In the genomic region with DNA sequence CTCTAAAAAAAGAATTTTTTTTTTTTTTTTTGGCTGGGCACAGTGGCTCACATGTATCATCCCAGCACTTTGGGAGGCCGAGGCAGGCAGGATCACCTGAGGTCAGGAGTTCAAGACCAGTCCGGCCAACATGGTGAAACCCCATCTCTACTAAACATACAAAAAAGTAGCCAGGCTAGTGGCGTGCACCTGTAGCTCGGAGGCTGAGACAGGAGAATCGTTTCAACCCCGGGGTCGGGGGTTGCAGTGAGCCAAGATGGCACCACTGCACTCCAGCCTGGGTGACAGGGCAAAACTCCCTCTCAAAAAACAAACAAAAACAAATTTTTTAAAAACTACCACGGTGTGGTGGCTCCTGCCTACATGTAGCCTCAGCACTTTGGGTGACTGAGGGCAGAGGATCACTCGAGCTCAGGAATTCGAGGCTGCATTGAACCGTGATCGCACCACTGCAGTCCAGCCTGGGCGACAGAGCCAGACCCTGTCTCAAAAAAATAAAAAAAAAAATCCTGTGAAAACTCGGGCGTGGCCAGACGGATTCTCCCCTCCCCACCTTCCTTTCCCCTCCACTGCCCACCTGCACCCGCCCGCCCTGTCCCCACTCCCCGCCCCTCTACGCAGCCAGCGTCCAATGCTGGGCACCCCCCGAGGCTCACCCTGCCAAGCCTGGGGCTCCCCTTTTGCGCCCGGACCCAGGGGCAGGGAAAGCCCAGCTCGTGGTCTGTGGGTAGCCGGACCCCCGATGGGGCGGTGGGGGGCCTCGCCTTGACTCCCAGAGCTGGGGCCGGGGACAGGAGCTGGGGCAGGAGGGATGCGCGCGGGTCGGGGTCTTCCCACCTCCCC, we compare ENCODE assay signal across 8 cellular contexts. TPM values are rescaled to one million over a fixed set of nuclear protein-coding genes. Genes with fewer than 3 reads are reported as not detected.
DNase-seq lines count a peak whose midpoint lies in the region; ATAC-seq lines count a peak whose summit lies in the region.

No MANE protein-coding gene starts in this region.

- H3K36me3 ChIP-seq in SJCRH30 (no peaks in the 10 kb centered on the region), esophagus (ENCODE audit: control insufficient read depth in 2 of 2, insufficient read depth in 2 of 2, low read length in 1 of 2) (peaks cover 0 to 2% of the 10 kb centered on the region in 2 donors), neuron (ENCODE audit: insufficient read depth, low read length) (no peaks in the 10 kb centered on the region)

- H3K9me3 ChIP-seq in SJCRH30 (replicated peaks) (no peaks in the 10 kb centered on the region), esophagus (ENCODE audit: control insufficient read depth in 2 of 2, insufficient read depth in 1 of 2, low read depth in 1 of 2, low read length in 1 of 2) (no peaks in the 10 kb centered on the region), neuron (ENCODE audit: low read length) (no peaks in the 10 kb centered on the region)

- H3K4me3 ChIP-seq in SJCRH30, result peak overlapping the region; percentile 96
- H3K4me3 ChIP-seq in esophagus (ENCODE audit: low read depth in 1 of 2, low read length in 2 of 2), result peak overlapping the region; percentile 65 to 67
- H3K4me3 ChIP-seq in neuron (ENCODE audit: low read length), result peak overlapping the region; percentile 96

- WGBS in esophagus, 2 donors, result 21 to 23% methylated on average over 32 to 34 of the region's 34 CpGs

- peaks cover 5% of the 10 kb centered on the region; the same call in 1 of the 2 replicates for H3K4me1 ChIP-seq in SJCRH30
- H3K4me1 ChIP-seq in esophagus (ENCODE audit: control insufficient read depth in 2 of 2, insufficient read depth in 2 of 2, low read length in 1 of 2), result peaks cover 0 to 6% of the 10 kb centered on the region in 2 donors
- H3K4me1 ChIP-seq in neuron (ENCODE audit: insufficient read depth, low read length), result peaks cover 22% of the 10 kb centered on the region

- DNase-seq in NCI-H2171 treated with DMSO at 0.1 percent for 48 hours (lab: John Stamatoyannopoulos, UW), result peak; percentile 9
- DNase-seq in NCI-H2171 (lab: John Stamatoyannopoulos, UW), result no peak
- DNase-seq in SJCRH30, result no peak
- no peak for DNase-seq in NCI-H2107 (lab: John Stamatoyannopoulos, UW)
- DNase-seq in inferior parietal cortex (ENCODE audit: extremely low spot score), result no peak

- H3K27me3 ChIP-seq in SJCRH30 (no peaks in the 10 kb centered on the region), esophagus (ENCODE audit: control insufficient read depth in 1 of 2, insufficient read depth in 2 of 2, low read length in 2 of 2) (no peaks in the 10 kb centered on the region), neuron (ENCODE audit: insufficient read depth, low read length) (no peaks in the 10 kb centered on the region)

- ATAC-seq in HG02840 (IDR thresholded peaks at IDR 0.05; ENCODE audit: low FRiP score, unreplicated experiment), result peak; percentile 29

- peak overlapping the region; percentile 98 for H2AFZ ChIP-seq in neuron (ENCODE audit: low read depth, low read length)

- H3K27ac ChIP-seq in SJCRH30, result no peak overlapping the region
- peak overlapping the region; percentile 60 to 73 for H3K27ac ChIP-seq in esophagus (ENCODE audit: low read depth in 2 of 2, low read length in 1 of 2)

RNA-seq across cellular contexts. Expression of a gene that starts 0.7 kb away (rescaled TPM):
- total RNA-seq in SJCRH30 (2014; rRNA removed; shearing (Covaris generic)), result 24.6 and 25.6 TPM in 2 replicates
- 1 to 10 TPM in 1 of 2 donors, under 1 TPM in 1; 0.71 to 1.4 TPM for polyA plus RNA-seq in esophagus

RNA-seq across cellular contexts. Expression of a gene that starts 32.0 kb away (rescaled TPM):
- total RNA-seq in SJCRH30 (2014; rRNA removed; shearing (Covaris generic)), result 16.2 and 21.1 TPM in 2 replicates
- 1 to 10 TPM; 7.6 TPM for polyA plus RNA-seq in esophagus

RNA-seq across cellular contexts. Expression of a gene that starts 32.1 kb away (rescaled TPM):
- 26.1 and 27.8 TPM in 2 replicates for total RNA-seq in SJCRH30 (2014; rRNA removed; shearing (Covaris generic))
- polyA plus RNA-seq in esophagus, result 1 to 10 TPM; 6.3 to 9.5 TPM

RNA-seq across cellular contexts. Expression of a gene that starts 36.5 kb away (rescaled TPM):
- total RNA-seq in SJCRH30 (2014; rRNA removed; shearing (Covaris generic)), result 20.0 and 24.4 TPM in 2 replicates
- polyA plus RNA-seq in esophagus, result 10 to 100 TPM; 15.9 to 21.1 TPM

RNA-seq across cellular contexts. Expression of a gene that starts 46.0 kb away (rescaled TPM):
- total RNA-seq in SJCRH30 (2014; rRNA removed; shearing (Covaris generic)), result 70.1 and 73.2 TPM in 2 replicates
- polyA plus RNA-seq in esophagus, result 10 to 100 TPM; 68.9 to 89.4 TPM
